18 cellular contexts compared by ENCODE assay signal in the genomic region with DNA sequence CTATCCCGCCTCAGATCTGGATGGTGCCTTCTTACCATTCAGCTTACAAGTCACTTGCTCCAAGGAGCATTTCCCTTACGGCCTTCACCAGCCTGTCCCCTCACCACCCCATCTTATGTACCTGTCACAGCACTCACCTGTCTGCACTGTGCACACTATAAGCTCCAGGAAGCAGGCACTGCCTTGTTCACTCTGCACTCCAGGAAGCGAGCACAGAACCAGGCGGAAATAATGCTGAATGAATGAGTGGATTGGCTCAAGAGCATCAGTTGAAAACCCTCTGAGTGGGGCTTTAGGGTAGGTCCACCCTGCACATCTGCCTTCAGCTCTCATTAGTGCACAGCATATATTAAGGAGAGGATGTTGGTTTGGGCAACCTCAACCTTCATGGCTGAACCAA. TPM values are rescaled to one million over a fixed set of nuclear protein-coding genes. Genes with fewer than 3 reads are reported as not detected.
DNase-seq lines count a peak whose midpoint lies in the region; ATAC-seq and TF ChIP-seq lines count a peak whose summit lies in the region.
"Had no signal": no experiment of that assay in that cellular context is flagged by ENCODE, and none has a peak within 500 bp of the region (broad histone marks: within the 10 kb centered on the region; RNA-seq: fewer than 3 reads in every experiment).

No MANE protein-coding gene starts in this region.

- H3K9me3 ChIP-seq in HEK293 (ENCODE audit: control insufficient read depth, insufficient read depth, low read depth, low read length) = no peaks in the 10 kb centered on the region
- no peaks in the 10 kb centered on the region for H3K9me3 ChIP-seq in esophagus muscularis mucosa
- H3K9me3 ChIP-seq in thoracic aorta = no peaks in the 10 kb centered on the region
- H3K9me3 ChIP-seq: A549 had no signal

- H3F3A ChIP-seq in GM23338 (replicated peaks; ENCODE audit: low read depth) = no peaks in the 10 kb centered on the region; the same call in 1 of the 2 replicates

- WGBS in esophagus muscularis mucosa = 94% methylated on average over 4 of the region's 4 CpGs

- no peak for TF ChIP-seq CTCF in GM23338 (conservative IDR thresholded peaks at IDR 0.05; ENCODE audit: low read depth in 2 of 2)
- no peak for TF ChIP-seq CTCF in HEK293 (tag by site-specific recombination; IDR thresholded peaks at IDR 0.05)
- TF ChIP-seq CTCF in esophagus muscularis mucosa (IDR thresholded peaks at IDR 0.05) = no peak
- TF ChIP-seq CTCF in thoracic aorta (IDR thresholded peaks at IDR 0.05) = no peak

- ATAC-seq in GM23338 = no peak
- ATAC-seq in thoracic aorta (ENCODE audit: insufficient number of reproducible peaks, low FRiP score, low read depth) = no peak
- ATAC-seq in HG02938 (IDR thresholded peaks at IDR 0.05; ENCODE audit: unreplicated experiment) = no peak
- ATAC-seq: CD8-positive, alpha-beta T cell had no signal

- H3K27me3 ChIP-seq in GM23338 (ENCODE audit: insufficient read depth) (no peaks in the 10 kb centered on the region), esophagus muscularis mucosa (no peaks in the 10 kb centered on the region), thoracic aorta (replicated peaks; ENCODE audit: insufficient read depth) (no peaks in the 10 kb centered on the region)

- no peak overlapping the region for H3K4me3 ChIP-seq in GM23338
- H3K4me3 ChIP-seq in HEK293 (ENCODE audit: low read depth, low read length) = no peak overlapping the region
- no peak overlapping the region for H3K4me3 ChIP-seq in esophagus muscularis mucosa
- H3K4me3 ChIP-seq in thoracic aorta = no peak overlapping the region
- H3K4me3 ChIP-seq: A549, GM23248 had no signal

- peak overlapping the region; percentile 56; the same call in 1 of the 2 replicates for H2AFZ ChIP-seq in GM23338
- H2AFZ ChIP-seq: GM23248 had no signal

- no peaks in the 10 kb centered on the region for H3K79me2 ChIP-seq in GM23338 (replicated peaks; ENCODE audit: insufficient read depth)

- intact Hi-C loops in esophagus muscularis mucosa (cut with DNase I) = loop anchor here (10.0 kb wide), 1 partner anchor 148 kb away; no protein-coding TSS in a partner anchor

- no peaks in the 10 kb centered on the region for H3K36me3 ChIP-seq in GM23338 (ENCODE audit: insufficient read depth)
- H3K36me3 ChIP-seq in HEK293 (ENCODE audit: control insufficient read depth in 2 of 2, insufficient read depth in 1 of 2, low read length in 2 of 2) = no peaks in the 10 kb centered on the region
- H3K36me3 ChIP-seq in esophagus muscularis mucosa = no peaks in the 10 kb centered on the region
- no peaks in the 10 kb centered on the region for H3K36me3 ChIP-seq in thoracic aorta

- no peak overlapping the region; the same call in 1 of the 2 replicates for H3K27ac Mint-ChIP-seq in GM23338
- H3K27ac Mint-ChIP-seq: CD14-positive monocyte; CD8-positive, alpha-beta T cell had no signal

- H3K27ac ChIP-seq in GM23338 (ENCODE audit: low read depth) (no peak overlapping the region), HEK293 (ENCODE audit: extremely low read depth, low read depth, low read length) (no peak overlapping the region), esophagus muscularis mucosa (replicated peaks in 1 of 4) (no peak overlapping the region), thoracic aorta (peak overlapping the region; percentile 69 to 92)
- H3K27ac ChIP-seq: A549, GM23248 had no signal

- H3K27me3 Mint-ChIP-seq in GM23338 (ENCODE audit: insufficient read depth, low read depth, poor library complexity) = peaks cover 9% of the 10 kb centered on the region

- TF ChIP-seq EP300 in esophagus muscularis mucosa (IDR thresholded peaks at IDR 0.05) = no peak

- H3K4me3 Mint-ChIP-seq in GM23338 = no peak overlapping the region
- H3K4me3 Mint-ChIP-seq: CD14-positive monocyte; CD8-positive, alpha-beta T cell; H9 had no signal

- CTCF ChIA-PET in HEK293 (lab: Yijun Ruan, JAX) = interaction anchor here (0.5 to 1.8 kb wide), 5 partner anchors 9 to 1618 kb away, joined by 3 to 4 read pairs (median 3); a partner anchor contains a TSS

- peaks cover 6% of the 10 kb centered on the region; the same call in 1 of the 2 replicates for H3K9me2 ChIP-seq in GM23338 (ENCODE audit: insufficient read depth)

- H4K20me1 ChIP-seq in GM23338 (replicated peaks; ENCODE audit: insufficient read depth) = no peaks in the 10 kb centered on the region

- TF ChIP-seq POLR2A in esophagus muscularis mucosa (IDR thresholded peaks at IDR 0.05; ENCODE audit: low read depth) = no peak

- H3K9me3 Mint-ChIP-seq in GM23338 = no peaks in the 10 kb centered on the region; the same call in 2 of the 3 replicates
- H3K9me3 Mint-ChIP-seq: CD8-positive, alpha-beta T cell; H9 had no signal

- no peaks in the 10 kb centered on the region for H3K36me3 Mint-ChIP-seq in GM23338 (ENCODE audit: low read depth)
- H3K36me3 Mint-ChIP-seq: CD14-positive monocyte; CD8-positive, alpha-beta T cell had no signal

- H3K4me1 ChIP-seq in GM23338 (ENCODE audit: insufficient read depth) = peaks cover 13% of the 10 kb centered on the region
- peaks cover 10% of the 10 kb centered on the region; the same call in 1 of the 2 replicates for H3K4me1 ChIP-seq in HEK293 (ENCODE audit: control insufficient read depth, insufficient read depth, low read length)
- H3K4me1 ChIP-seq in esophagus muscularis mucosa = peaks cover 9 to 38% (median 29%) of the 10 kb centered on the region in 4 donors
- peaks cover 21 to 64% of the 10 kb centered on the region in 2 donors for H3K4me1 ChIP-seq in thoracic aorta (ENCODE audit: control insufficient read depth in 1 of 2, low read depth in 2 of 2)

- POLR2A ChIA-PET in HEK293 (lab: Yijun Ruan, JAX) = interaction anchor here (3.3 kb wide), 1 partner anchor 10 kb away, joined by 28 read pairs; a partner anchor contains a TSS

- H3K4me1 Mint-ChIP-seq in GM23338 = peaks cover 23% of the 10 kb centered on the region
- H3K4me1 Mint-ChIP-seq: CD14-positive monocyte had no signal

- DNase-seq in GM23338 (ENCODE audit: low spot score) (no peak), esophagus muscularis mucosa (ENCODE audit: extremely low spot score) (peak; percentile 53), thoracic aorta (ENCODE audit: low spot score) (no peak), GDM1 (lab: John Stamatoyannopoulos, UW) (no peak), NCI-H524 treated with DMSO at 0.1 percent for 48 hours (lab: John Stamatoyannopoulos, UW) (no peak)
- DNase-seq: CD8-positive, alpha-beta T cell; COR-L47; DMS153; DMS79 treated with DMSO at 0.1 percent for 48 hours; EL; GM23248; H9 had no signal

- no peak overlapping the region for H3K4me2 ChIP-seq in GM23338

TF ChIP-seq in GM23338, 12 proteins besides CTCF, POLR2A, EP300 and RAD21 (continues in another document):
- TF ChIP-seq STAT1 (IDR thresholded peaks at IDR 0.05; ENCODE audit: unreplicated experiment) (no peak), EZH2 (IDR thresholded peaks at IDR 0.05; ENCODE audit: low read depth, unreplicated experiment) (no peak), ZNF114 (CRISPR knock-in tag; IDR thresholded peaks at IDR 0.05) (no peak), EZH2phosphoT487 (IDR thresholded peaks at IDR 0.05; ENCODE audit: unreplicated experiment) (no peak)

TF ChIP-seq in HEK293, 187 proteins besides CTCF, POLR2A, EP300 and RAD21:
- peak; percentile 66; the same call in 1 of the 2 replicates for TF ChIP-seq ZBTB17 (tag by site-specific recombination; IDR thresholded peaks at IDR 0.05)
- TF ChIP-seq, protein P1, sequence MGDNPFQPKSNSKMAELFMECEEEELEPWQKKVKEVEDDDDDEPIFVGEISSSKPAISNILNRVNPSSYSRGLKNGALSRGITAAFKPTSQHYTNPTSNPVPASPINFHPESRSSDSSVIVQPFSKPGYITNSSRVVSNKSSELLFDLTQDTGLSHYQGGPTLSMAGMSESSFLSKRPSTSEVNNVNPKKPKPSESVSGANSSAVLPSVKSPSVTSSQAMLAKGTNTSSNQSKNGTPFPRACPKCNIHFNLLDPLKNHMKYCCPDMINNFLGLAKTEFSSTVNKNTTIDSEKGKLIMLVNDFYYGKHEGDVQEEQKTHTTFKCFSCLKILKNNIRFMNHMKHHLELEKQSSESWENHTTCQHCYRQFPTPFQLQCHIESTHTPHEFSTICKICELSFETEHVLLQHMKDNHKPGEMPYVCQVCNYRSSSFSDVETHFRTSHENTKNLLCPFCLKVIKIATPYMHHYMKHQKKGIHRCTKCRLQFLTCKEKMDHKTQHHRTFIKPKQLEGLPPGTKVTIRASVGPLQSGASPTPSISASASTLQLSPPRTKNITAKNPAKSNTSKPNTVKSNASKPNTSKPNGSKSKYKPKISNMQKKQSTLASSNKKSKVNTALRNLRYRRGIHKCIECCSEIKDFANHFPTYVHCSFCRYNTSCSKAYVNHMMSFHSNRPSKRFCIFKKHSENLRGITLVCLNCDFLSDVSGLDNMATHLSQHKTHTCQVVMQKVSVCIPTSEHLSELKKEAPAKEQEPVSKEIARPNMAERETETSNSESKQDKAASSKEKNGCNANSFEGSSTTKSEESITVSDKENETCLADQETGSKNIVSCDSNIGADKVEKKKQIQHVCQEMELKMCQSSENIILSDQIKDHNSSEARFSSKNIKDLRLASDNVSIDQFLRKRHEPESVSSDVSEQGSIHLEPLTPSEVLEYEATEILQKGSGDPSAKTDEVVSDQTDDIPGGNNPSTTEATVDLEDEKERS (tag by site-specific recombination; IDR thresholded peaks at IDR 0.05) = no peak
TF ChIP-seq in HEK293: peak in this region for 1.

RNA-seq across cellular contexts. Expression of a gene that starts 8.9 kb away (rescaled TPM):
- total RNA-seq in GM23338 (2014; rRNA removed; shearing (Covaris generic)) = 6.7 and 10.0 TPM in 2 replicates
- polyA plus RNA-seq in GM23338 (2016; fragmentation: Nextera tagmentation; extraction: Ambion mirVana) = 1.7 and 8.9 TPM in 2 replicates
- total RNA-seq in esophagus muscularis mucosa (10 to 100 TPM; 29.8 to 56.3 (median 38.9) TPM), thoracic aorta (10 to 100 TPM; 59.0 to 75.9 TPM)
- total RNA-seq: CD8-positive, alpha-beta T cell; GM23248 had no signal
- polyA plus RNA-seq: AG04450, BJ, CD14-positive monocyte, GM23248 had no signal

RNA-seq across cellular contexts. Expression of a gene that starts 28.8 kb away (rescaled TPM):
- total RNA-seq in GM23338 (2014; rRNA removed; shearing (Covaris generic)) = not detected in 2 replicates
- not detected in 2 replicates for polyA plus RNA-seq in GM23338 (2016; fragmentation: Nextera tagmentation; extraction: Ambion mirVana)
- not detected for total RNA-seq in esophagus muscularis mucosa
- not detected for total RNA-seq in thoracic aorta
- total RNA-seq: CD8-positive, alpha-beta T cell; GM23248; H9 had no signal
- polyA plus RNA-seq: A549, AG04450, BJ, CD14-positive monocyte, GM23248 had no signal

Comparison
In these comparisons a context has a peak if more than half of its experiments do, and no peak if none do; other contexts are left out.
1. H3K27ac ChIP-seq: peak in thoracic aorta (2 of 2); none in GM23338 (single experiment), HEK293 (single experiment) and esophagus muscularis mucosa (0 of 4).